Comparison of ENCODE assay signal across 20 cellular contexts in the genomic region with DNA sequence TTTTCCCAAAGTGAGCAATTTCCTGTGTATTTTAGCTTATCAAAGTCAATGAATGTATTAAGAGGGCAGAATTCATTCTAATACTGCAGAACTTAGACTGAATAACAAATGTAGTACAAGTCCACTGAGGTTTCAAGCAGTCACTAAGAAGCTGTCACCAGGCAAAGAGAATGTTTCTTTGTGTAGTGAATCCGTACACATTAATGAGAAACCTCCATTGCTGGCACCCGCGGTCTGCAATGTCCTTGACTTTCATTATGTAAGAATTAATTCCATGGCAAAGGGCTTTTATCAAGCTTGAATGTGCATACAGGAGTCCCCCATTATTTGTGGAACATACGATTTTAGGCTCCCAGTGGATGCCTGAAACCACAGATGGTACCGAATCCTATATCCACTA.
"Had no signal": no experiment of that assay in that cellular context is flagged by ENCODE, and none has a peak within 500 bp of the region (broad histone marks: within the 10 kb centered on the region; RNA-seq: fewer than 3 reads in every experiment).

No MANE protein-coding gene starts in this region.

- H3K4me3 Mint-ChIP-seq: activated B cell treated with CpG ODN at 0.5 μM for 24 hours; activated CD4-positive, alpha-beta memory T cell treated with anti-CD3 and anti-CD28 coated beads, Interleukin-2, amount 10 ng/mL, durations not matched to agents 7 days and 5 days; activated CD8-positive, alpha-beta memory T cell treated with anti-CD3 and anti-CD28 coated beads, Interleukin-2, amount 10 ng/mL, durations not matched to agents 7 days and 5 days; activated naive CD8-positive, alpha-beta T cell treated with anti-CD3 and anti-CD28 coated beads, Interleukin-2, amount 10 ng/mL, durations not matched to agents 7 days and 5 days; activated T-helper 17 cell treated with anti-CD3 and anti-CD28 coated beads, Interleukin-2, amount 50 U/mL, for 72 hours; nephron progenitor cell had no signal

- H3K9me3 Mint-ChIP-seq: nephron progenitor cell had no signal

- H3K4me1 ChIP-seq: body of pancreas, colonic mucosa, left lung had no signal

- H3K4me3 ChIP-seq: body of pancreas, colonic mucosa, heart left ventricle, left lung, tibial artery had no signal

- H3K4me1 Mint-ChIP-seq: activated B cell treated with CpG ODN at 0.5 μM for 24 hours; activated CD4-positive, alpha-beta memory T cell treated with anti-CD3 and anti-CD28 coated beads, Interleukin-2, amount 10 ng/mL, durations not matched to agents 7 days and 5 days; activated CD8-positive, alpha-beta memory T cell treated with anti-CD3 and anti-CD28 coated beads, Interleukin-2, amount 10 ng/mL, durations not matched to agents 7 days and 5 days; activated naive CD8-positive, alpha-beta T cell treated with anti-CD3 and anti-CD28 coated beads, Interleukin-2, amount 10 ng/mL, durations not matched to agents 7 days and 5 days; activated T-helper 17 cell treated with anti-CD3 and anti-CD28 coated beads, Interleukin-2, amount 50 U/mL, for 72 hours; nephron progenitor cell had no signal

- H3K9me3 ChIP-seq: body of pancreas, colonic mucosa, tibial artery had no signal

- H3K27ac ChIP-seq: body of pancreas, colonic mucosa, heart left ventricle, left lung, tibial artery had no signal

- H3K36me3 Mint-ChIP-seq: activated naive CD8-positive, alpha-beta T cell treated with anti-CD3 and anti-CD28 coated beads, Interleukin-2, amount 10 ng/mL, durations not matched to agents 7 days and 5 days had no signal

- ATAC-seq: activated CD8-positive, alpha-beta memory T cell treated with anti-CD3 and anti-CD28 coated beads, Interleukin-2, amount 10 ng/mL, durations not matched to agents 7 days and 5 days; activated T-helper 17 cell treated with anti-CD3 and anti-CD28 coated beads, Interleukin-2, amount 50 U/mL, for 72 hours; body of pancreas; heart left ventricle; left lung had no signal

- DNase-seq: activated B cell treated with CpG ODN at 0.5 μM for 24 hours; activated CD4-positive, alpha-beta memory T cell treated with anti-CD3 and anti-CD28 coated beads, Interleukin-2, amount 10 ng/mL, durations not matched to agents 7 days and 5 days; activated CD4-positive, alpha-beta T cell treated with anti-CD3 and anti-CD28 coated beads for 48 hours; activated CD8-positive, alpha-beta memory T cell treated with anti-CD3 and anti-CD28 coated beads, Interleukin-2, amount 10 ng/mL, durations not matched to agents 7 days and 5 days; activated naive CD4-positive, alpha-beta T cell treated with Interleukin-2 at 50 U/mL for 16 hours; activated naive CD8-positive, alpha-beta T cell treated with anti-CD3 and anti-CD28 coated beads, Interleukin-2, amount 10 ng/mL, durations not matched to agents 7 days and 5 days; activated T-cell treated with anti-CD3 and anti-CD28 coated beads, Interleukin-2, amount 50 U/mL, for 1 hour; body of pancreas; colonic mucosa; heart left ventricle; left lung; midbrain; nephron progenitor cell; occipital lobe; stimulated activated CD4-positive, alpha-beta T cell treated with anti-CD3 and anti-CD28 coated beads, Interleukin-12 subunit alpha, Interleukin-12 subunit beta, amount 100 ng/mL, for 4 hours; stimulated activated CD4-positive, alpha-beta T cell treated with anti-CD3 and anti-CD28 coated beads, Interleukin-1b, Interleukin-23, amount 100 ng/mL, for 48 hours; stimulated activated CD8-positive, alpha-beta memory T cell treated with anti-CD3 and anti-CD28 coated beads, Interleukin-4, amount 100 ng/mL, for 48 hours; stimulated activated naive CD4-positive, alpha-beta T cell; tibial artery had no signal

- H3K27ac Mint-ChIP-seq: activated B cell treated with CpG ODN at 0.5 μM for 24 hours; activated CD4-positive, alpha-beta memory T cell treated with anti-CD3 and anti-CD28 coated beads, Interleukin-2, amount 10 ng/mL, durations not matched to agents 7 days and 5 days; activated CD8-positive, alpha-beta memory T cell treated with anti-CD3 and anti-CD28 coated beads, Interleukin-2, amount 10 ng/mL, durations not matched to agents 7 days and 5 days; activated naive CD8-positive, alpha-beta T cell treated with anti-CD3 and anti-CD28 coated beads, Interleukin-2, amount 10 ng/mL, durations not matched to agents 7 days and 5 days; activated T-helper 17 cell treated with anti-CD3 and anti-CD28 coated beads, Interleukin-2, amount 50 U/mL, for 72 hours; nephron progenitor cell had no signal

- H3K27me3 ChIP-seq: body of pancreas, colonic mucosa, heart left ventricle, left lung, tibial artery had no signal

- H3K36me3 ChIP-seq: colonic mucosa, heart left ventricle, left lung, tibial artery had no signal

- H3K27me3 Mint-ChIP-seq: activated B cell treated with CpG ODN at 0.5 μM for 24 hours; activated CD4-positive, alpha-beta memory T cell treated with anti-CD3 and anti-CD28 coated beads, Interleukin-2, amount 10 ng/mL, durations not matched to agents 7 days and 5 days; activated CD8-positive, alpha-beta memory T cell treated with anti-CD3 and anti-CD28 coated beads, Interleukin-2, amount 10 ng/mL, durations not matched to agents 7 days and 5 days; activated naive CD8-positive, alpha-beta T cell treated with anti-CD3 and anti-CD28 coated beads, Interleukin-2, amount 10 ng/mL, durations not matched to agents 7 days and 5 days; activated T-helper 17 cell treated with anti-CD3 and anti-CD28 coated beads, Interleukin-2, amount 50 U/mL, for 72 hours had no signal
